8 cellular contexts compared by ENCODE assay signal in genomic region chr6:110178626-110179405, GRCh38. TPM values are rescaled to one million over a fixed set of nuclear protein-coding genes. Genes with fewer than 3 reads are reported as not detected.
DNase-seq lines count a peak whose midpoint lies in the region; ATAC-seq and TF ChIP-seq lines count a peak whose summit lies in the region.

No MANE protein-coding gene starts in this region.

- intact Hi-C loops in HCT116 (cut with micrococcal nuclease) (loop anchor here (1.0 kb wide), 1 partner anchor 211 kb away; no protein-coding TSS in a partner anchor), right cardiac atrium (cut with DNase I) (loop anchor here in 2 of 4 donors (5.0 kb wide), 2 partner anchors 208 to 213 kb away; no protein-coding TSS in a partner anchor), prostate gland (cut with DNase I) (loop anchor here (1.0 to 5.0 kb wide), 3 partner anchors 212 to 778 kb away; partner anchors contain the start of genes GTF3C6 and ZBTB24)

- WGBS in right cardiac atrium, result under 1% methylated on average over 66 of the region's 66 CpGs
- under 1% methylated on average over 46 of the region's 66 CpGs for WGBS in prostate gland
- under 1% methylated on average over 66 of the region's 66 CpGs for WGBS in urinary bladder

- no TSS peak for BruUV-seq in HCT116 (replicated peaks; lab: Mats Ljungman, UMichigan)

- TF ChIP-seq POLR2A in HCT116 (IDR thresholded peaks at IDR 0.05; ENCODE audit: borderline replicate concordance, extremely low read depth, insufficient read depth, insufficient read length) (no peak), prostate gland (IDR thresholded peaks at IDR 0.05) (no peak)

- peak overlapping the region; percentile 75 to 89 for H3K4me3 ChIP-seq in HCT116 (replicated peaks in 1 of 2; ENCODE audit: low read depth in 1 of 2, low read length in 2 of 2)
- peak overlapping the region; percentile 67 for H3K4me3 ChIP-seq in right cardiac atrium (ENCODE audit: low read length)
- peak overlapping the region; percentile 58 to 63 for H3K4me3 ChIP-seq in prostate gland
- peak overlapping the region; percentile 77 for H3K4me3 ChIP-seq in urinary bladder (ENCODE audit: low read depth, low read length)

- H3K36me3 ChIP-seq in HCT116 (ENCODE audit: control insufficient read depth in 1 of 2, insufficient read depth in 2 of 2, low read length in 2 of 2) (no peaks in the 10 kb centered on the region), prostate gland (no peaks in the 10 kb centered on the region), urinary bladder (ENCODE audit: insufficient read depth) (no peaks in the 10 kb centered on the region)

- H3K9ac ChIP-seq in HCT116 (ENCODE audit: low read length), result peak overlapping the region; percentile 72

- H3K27ac ChIP-seq in HCT116 (ENCODE audit: low read depth, low read length) (peak overlapping the region; percentile 68), angular gyrus (ENCODE audit: low read depth, low read length) (peak overlapping the region; percentile 70), right cardiac atrium (ENCODE audit: low read length) (no peak overlapping the region), prostate gland (peak overlapping the region; percentile 72 to 77), urinary bladder (ENCODE audit: low read depth) (peak overlapping the region; percentile 46)

- peak overlapping the region; percentile 1 for H3K27ac Mint-ChIP-seq in T-helper 1 cell treated with Interleukin-12 subunit alpha and Interleukin-12 subunit beta and Interleukin-4 antibody, amounts not matched to agents 30 μg/mL and 1 μg/mL, for 36 hours

- TF ChIP-seq RAD21 in HCT116 (IDR thresholded peaks at IDR 0.05; ENCODE audit: low read depth), result peak; percentile 77

- H3K4me1 Mint-ChIP-seq in T-helper 1 cell treated with Interleukin-12 subunit alpha and Interleukin-12 subunit beta and Interleukin-4 antibody, amounts not matched to agents 30 μg/mL and 1 μg/mL, for 36 hours (ENCODE audit: low read depth), result peaks cover 4% of the 10 kb centered on the region

- no peaks in the 10 kb centered on the region for H3K27me3 ChIP-seq in HCT116 (ENCODE audit: insufficient read depth, low read length)
- no peaks in the 10 kb centered on the region for H3K27me3 ChIP-seq in right cardiac atrium (ENCODE audit: control insufficient read depth, insufficient read depth)
- no peaks in the 10 kb centered on the region for H3K27me3 ChIP-seq in prostate gland (replicated peaks; ENCODE audit: insufficient read depth)

- H3K27me3 Mint-ChIP-seq in T-helper 1 cell treated with Interleukin-12 subunit alpha and Interleukin-12 subunit beta and Interleukin-4 antibody, amounts not matched to agents 30 μg/mL and 1 μg/mL, for 36 hours (ENCODE audit: low read depth), result peaks cover 29% of the 10 kb centered on the region

- DNase-seq in DMS 273 treated with DMSO at 0.1 percent for 48 hours (lab: John Stamatoyannopoulos, UW) (peak; percentile 78), HCT116 (ENCODE audit: low read depth, low spot score) (peak; percentile 42), NCI-H1436 treated with DMSO at 0.1 percent for 48 hours (lab: John Stamatoyannopoulos, UW) (peak; percentile 57), right cardiac atrium (peak; percentile 37 to 72 (median 68)), prostate gland (ENCODE audit: low spot score) (peak; percentile 42)

- RAD21 ChIA-PET in HCT116 (lab: Charles Lee; ENCODE audit: low non-redundant PET in 1 of 2, low total read pairs in 2 of 2, uncharacterized antibody in 2 of 2, unreplicated experiment in 2 of 2), result no interaction called here

- peak; percentile 31 for ATAC-seq in HCT116
- peak; percentile 34 to 52 for ATAC-seq in right cardiac atrium

- H3K4me1 ChIP-seq in HCT116 (ENCODE audit: control insufficient read depth in 1 of 2, insufficient read depth in 2 of 2, low read length in 2 of 2), result peaks cover 12 to 17% of the 10 kb centered on the region in 2 experiments; a peak in 3 of 4 replicates
- H3K4me1 ChIP-seq in right cardiac atrium (ENCODE audit: control insufficient read depth, insufficient read depth, low read length), result peaks cover 6% of the 10 kb centered on the region
- peaks cover 6% of the 10 kb centered on the region for H3K4me1 ChIP-seq in prostate gland (replicated peaks)
- peaks cover 8% of the 10 kb centered on the region for H3K4me1 ChIP-seq in urinary bladder (ENCODE audit: insufficient read depth)

- H3K79me2 ChIP-seq in HCT116 (ENCODE audit: insufficient read depth, low read length), result peaks cover 81% of the 10 kb centered on the region

- no peaks in the 10 kb centered on the region for H3K9me3 Mint-ChIP-seq in T-helper 1 cell treated with Interleukin-12 subunit alpha and Interleukin-12 subunit beta and Interleukin-4 antibody, amounts not matched to agents 30 μg/mL and 1 μg/mL, for 36 hours

- peak overlapping the region; percentile 94 for H3K4me2 ChIP-seq in HCT116 (ENCODE audit: low read length)

- H4K20me1 ChIP-seq in HCT116 (ENCODE audit: insufficient read depth), result peaks cover 3% of the 10 kb centered on the region; the same call in 1 of the 2 replicates

- POLR2A ChIA-PET in HCT116 (lab: Charles Lee), result no interaction called here

- no peaks in the 10 kb centered on the region for H3K9me2 ChIP-seq in HCT116 (ENCODE audit: insufficient read depth)

- no peaks in the 10 kb centered on the region for H3K36me3 Mint-ChIP-seq in T-helper 1 cell treated with Interleukin-12 subunit alpha and Interleukin-12 subunit beta and Interleukin-4 antibody, amounts not matched to agents 30 μg/mL and 1 μg/mL, for 36 hours (ENCODE audit: low read depth)

- no peak overlapping the region for H2AFZ ChIP-seq in HCT116 (ENCODE audit: low read depth, low read length, poor library complexity, severe bottlenecking)

- CTCF ChIA-PET in HCT116 (lab: Charles Lee), result interaction anchor here (0.9 to 2.2 kb wide), 4 partner anchors 19 to 213 kb away, joined by 3 to 4 read pairs (median 3); no protein-coding TSS in a partner anchor

- TF ChIP-seq CTCF in HCT116 (IDR thresholded peaks at IDR 0.05 in 2 of 3, conservative IDR thresholded peaks at IDR 0.05 in 1 of 3; ENCODE audit: borderline replicate concordance in 1 of 3, insufficient read depth in 1 of 3, low read depth in 2 of 3, low read length in 2 of 3) (peak; percentile 43 to 79 (median 62); a peak in 5 of 6 replicates), prostate gland (IDR thresholded peaks at IDR 0.05) (peak; percentile 19 to 76 (median 70))

- H3K9me3 ChIP-seq in HCT116 (ENCODE audit: control insufficient read depth in 1 of 2, insufficient read depth in 1 of 2, low read depth in 1 of 2, low read length in 2 of 2), result no peaks in the 10 kb centered on the region
- H3K9me3 ChIP-seq in right cardiac atrium (ENCODE audit: control insufficient read depth, low read length), result no peaks in the 10 kb centered on the region
- no peaks in the 10 kb centered on the region for H3K9me3 ChIP-seq in prostate gland

- H3K4me3 Mint-ChIP-seq in T-helper 1 cell treated with Interleukin-12 subunit alpha and Interleukin-12 subunit beta and Interleukin-4 antibody, amounts not matched to agents 30 μg/mL and 1 μg/mL, for 36 hours, result peak overlapping the region; percentile 76

TF ChIP-seq in HCT116, 20 proteins besides CTCF, POLR2A, EP300 and RAD21 (continues in another document):
- TF ChIP-seq SRF (IDR thresholded peaks at IDR 0.05; ENCODE audit: low read depth) (no peak), POLR2AphosphoS5 (IDR thresholded peaks at IDR 0.05; ENCODE audit: low read depth, low read length) (no peak), TCF7L2 (IDR thresholded peaks at IDR 0.05; ENCODE audit: borderline replicate concordance, extremely low read depth, insufficient read depth, insufficient read length) (no peak), SP1 (IDR thresholded peaks at IDR 0.05; ENCODE audit: low read depth) (0 out of 2 replicates have a peak, but pooled peaks have one; percentile 14), ZFX (IDR thresholded peaks at IDR 0.05) (no peak), CEBPB (IDR thresholded peaks at IDR 0.05; ENCODE audit: low read depth) (no peak), ZBTB33 (IDR thresholded peaks at IDR 0.05; ENCODE audit: extremely low read depth, insufficient replicate concordance, low read length) (no peak), EGR1 (IDR thresholded peaks at IDR 0.05; ENCODE audit: low read depth) (no peak), FOSL1 (IDR thresholded peaks at IDR 0.05; ENCODE audit: low read depth) (no peak), JUND (IDR thresholded peaks at IDR 0.05) (no peak), EZH2phosphoT487 (IDR thresholded peaks at IDR 0.05; ENCODE audit: borderline replicate concordance) (no peak), MAX (IDR thresholded peaks at IDR 0.05) (peak; percentile 60), ATF3 (IDR thresholded peaks at IDR 0.05) (no peak)

RNA-seq across cellular contexts. Expression of gene WASF1, which starts 0.7 kb away (rescaled TPM):
- total RNA-seq in HCT116 (2021; ENCODE audit: unreplicated experiment), result 25.9 TPM
- polyA plus RNA-seq in HCT116 (2012), result 12.4 and 18.6 TPM in 2 replicates
- 1 to 10 TPM; 1.5 to 3.6 (median 2.3) TPM for total RNA-seq in right cardiac atrium
- 2.0 TPM for polyA plus RNA-seq in right cardiac atrium
- total RNA-seq in prostate gland, result 10 to 100 TPM in 1 of 2 donors, 1 to 10 TPM in 1; 8.0 to 56.8 TPM
- 14.5 TPM for total RNA-seq in urinary bladder
- polyA plus RNA-seq in urinary bladder, result 8.3 TPM

RNA-seq across cellular contexts. Expression of gene CDC40, which starts 1.4 kb away (rescaled TPM):
- total RNA-seq in HCT116 (2021; ENCODE audit: unreplicated experiment), result 26.2 TPM
- 14.3 and 16.8 TPM in 2 replicates for polyA plus RNA-seq in HCT116 (2012)
- 10 to 100 TPM; 13.6 to 19.1 (median 15.4) TPM for total RNA-seq in right cardiac atrium
- 8.1 TPM for polyA plus RNA-seq in right cardiac atrium
- total RNA-seq in prostate gland, result 10 to 100 TPM; 15.8 to 20.4 TPM
- 33.9 TPM for total RNA-seq in urinary bladder
- polyA plus RNA-seq in urinary bladder, result 12.4 TPM
